19 cellular contexts compared by ENCODE assay signal in the genomic region with DNA sequence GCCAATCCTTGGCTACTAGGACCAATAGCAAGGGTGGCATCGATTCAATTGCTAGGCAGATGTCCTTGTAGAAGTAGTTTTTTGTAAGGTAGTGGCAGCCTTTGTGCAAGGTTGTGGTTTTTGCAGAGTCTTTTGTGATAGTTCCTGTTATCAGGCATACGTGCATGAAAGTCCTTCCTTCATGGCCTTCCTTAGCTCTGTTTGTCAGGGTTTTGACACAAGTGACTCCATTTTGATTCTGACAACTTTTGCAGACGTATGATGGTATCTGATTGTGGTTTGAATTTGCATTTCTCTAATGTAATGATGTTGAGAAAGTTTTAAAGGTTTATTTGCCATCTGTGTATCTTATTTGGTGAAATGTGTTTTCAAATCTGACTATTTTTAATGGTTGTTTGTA.
"Had no signal": no experiment of that assay in that cellular context is flagged by ENCODE, and none has a peak within 500 bp of the region (broad histone marks: within the 10 kb centered on the region; RNA-seq: fewer than 3 reads in every experiment).

No MANE protein-coding gene starts in this region.

- H3K9me3 ChIP-seq: lower lobe of right lung, ovary, right atrium auricular region, sigmoid colon had no signal

- DNase-seq: effector CD4-positive, alpha-beta T cell; endodermal cell; erythroblast; foreskin keratinocyte; head of caudate nucleus; kidney; left cardiac atrium; left ventricle myocardium inferior; lower lobe of right lung; natural killer cell; nucleus accumbens; ovary; sigmoid colon; stimulated activated naive CD4-positive, alpha-beta T cell treated with Interleukin-2 at 50 U/mL for 16 hours; trophoblast cell had no signal

- H3K36me3 ChIP-seq: left ventricle myocardium inferior, lower lobe of right lung, ovary, right atrium auricular region, sigmoid colon had no signal

- H3K27me3 ChIP-seq: foreskin keratinocyte, hepatocyte, ovary, right atrium auricular region, sigmoid colon had no signal

- H3K4me1 ChIP-seq: sigmoid colon had no signal

- H2AFZ ChIP-seq: hepatocyte had no signal

- FAIRE-seq: endothelial cell of umbilical vein, kidney had no signal

- ATAC-seq: foreskin keratinocyte, left cardiac atrium, lower lobe of right lung, natural killer cell had no signal

- H3K27ac ChIP-seq: foreskin keratinocyte, hepatocyte, left ventricle myocardium inferior, lower lobe of right lung, ovary, right atrium auricular region, sigmoid colon, skin epidermis had no signal

- H3K4me3 ChIP-seq: hepatocyte, left ventricle myocardium inferior, lower lobe of right lung, ovary, right atrium auricular region, sigmoid colon, skin epidermis had no signal

- H3K79me2 ChIP-seq: hepatocyte had no signal

- H3K4me2 ChIP-seq: hepatocyte had no signal
